Comparison of ENCODE assay signal across 29 cellular contexts in genomic region chr10:111085690-111086353, GRCh38. TPM values are rescaled to one million over a fixed set of nuclear protein-coding genes. Genes with fewer than 3 reads are reported as not detected.
"Had no signal": no experiment of that assay in that cellular context is flagged by ENCODE, and none has a peak within 500 bp of the region (broad histone marks: within the 10 kb centered on the region; RNA-seq: fewer than 3 reads in every experiment).

No MANE protein-coding gene starts in this region.

- ATAC-seq: activated T-cell treated with anti-CD3 and anti-CD28 coated beads, Interleukin-2, amount 50 U/mL, for 4 hours; activated T-helper 17 cell treated with anti-CD3 and anti-CD28 coated beads, Interleukin-2, amount 50 U/mL, for 72 hours; gastroesophageal sphincter; left cardiac atrium; left ventricle myocardium superior; psoas muscle had no signal

- H3K4me3 Mint-ChIP-seq: activated T-cell treated with anti-CD3 and anti-CD28 coated beads, Interleukin-2, amount 50 U/mL, for 4 hours; activated T-helper 17 cell treated with anti-CD3 and anti-CD28 coated beads, Interleukin-2, amount 50 U/mL, for 72 hours; dendritic cell treated with granulocyte-macrophage colony-stimulating factor and Interleukin-4, amounts not matched to agents 40 ng/mL and 50 ng/mL, for 4 days; nephron had no signal

- H3K9me3 ChIP-seq: esophagus squamous epithelium, gastroesophageal sphincter, neutrophil, psoas muscle, thoracic aorta had no signal

- H3K9me3 Mint-ChIP-seq: activated T-cell treated with anti-CD3 and anti-CD28 coated beads, Interleukin-2, amount 50 U/mL, for 4 hours; activated T-helper 17 cell treated with anti-CD3 and anti-CD28 coated beads, Interleukin-2, amount 50 U/mL, for 72 hours; nephron had no signal

- H3K27ac ChIP-seq: brain microvascular endothelial cell, epithelial cell of prostate, esophagus squamous epithelium, gastroesophageal sphincter, hepatocyte, neutrophil, parathyroid adenoma, psoas muscle, thoracic aorta had no signal

- H3K36me3 ChIP-seq: brain microvascular endothelial cell, esophagus squamous epithelium, gastroesophageal sphincter, neutrophil, thoracic aorta had no signal

- H3K27me3 ChIP-seq: brain microvascular endothelial cell had no signal

- H3K4me1 ChIP-seq: esophagus squamous epithelium, gastroesophageal sphincter, parathyroid adenoma, psoas muscle had no signal

- H3K4me1 Mint-ChIP-seq: activated T-helper 17 cell treated with anti-CD3 and anti-CD28 coated beads, Interleukin-2, amount 50 U/mL, for 72 hours; nephron had no signal

- H3K27ac Mint-ChIP-seq: activated T-helper 17 cell treated with anti-CD3 and anti-CD28 coated beads, Interleukin-2, amount 50 U/mL, for 72 hours; dendritic cell treated with granulocyte-macrophage colony-stimulating factor and Interleukin-4, amounts not matched to agents 40 ng/mL and 50 ng/mL, for 4 days; nephron had no signal

- H3K4me3 ChIP-seq: esophagus squamous epithelium, gastroesophageal sphincter, hepatocyte, psoas muscle, thoracic aorta had no signal

- DNase-seq: activated CD4-positive, alpha-beta T cell treated with anti-CD3 and anti-CD28 coated beads for 48 hours; activated CD4-positive, alpha-beta T cell treated with anti-CD3 and anti-CD28 coated beads, Interleukin-2, amount 50 U/mL, for 48 hours; activated CD8-positive, alpha-beta memory T cell treated with anti-CD3 and anti-CD28 coated beads, Interleukin-2, amount 50 U/mL, for 4 hours; activated gamma-delta T cell treated with Interleukin-2 at 50 U/mL for 16 hours; activated naive CD4-positive, alpha-beta T cell treated with anti-CD3 and anti-CD28 coated beads, Interleukin-2, amount 50 U/mL, for 16 hours; activated T-cell treated with anti-CD3 and anti-CD28 coated beads, Interleukin-2, amount 50 U/mL, for 4 hours; amniotic stem cell; brain microvascular endothelial cell; effector CD4-positive, alpha-beta T cell; esophagus squamous epithelium; left cardiac atrium; left ventricle myocardium superior; psoas muscle; stimulated activated CD4-positive, alpha-beta T cell treated with anti-CD3 and anti-CD28 coated beads, Interleukin-15, amount 100 ng/mL, for 24 hours; stimulated activated CD4-positive, alpha-beta T cell treated with anti-CD3 and anti-CD28 coated beads, Interleukin-2, amount 100 ng/mL, for 24 hours; stimulated activated naive CD4-positive, alpha-beta T cell treated with Interleukin-2 at 50 U/mL for 16 hours; trophoblast cell had no signal

RNA-seq across cellular contexts. Expression of gene ADRA2A, which starts 9.0 kb away (rescaled TPM):
- total RNA-seq: activated CD8-positive, alpha-beta memory T cell treated with anti-CD3 and anti-CD28 coated beads for 36 hours; activated T-helper 17 cell treated with anti-CD3 and anti-CD28 coated beads, Interleukin-2, amount 50 U/mL, for 72 hours; T-helper 1 cell treated with Interleukin-12 subunit alpha and Interleukin-12 subunit beta and Interleukin-4 antibody, amounts not matched to agents 30 ng/mL and 1 ng/mL, for 36 hours had no signal
- polyA plus RNA-seq: keratinocyte had no signal
